13 cellular contexts compared by ENCODE assay signal in the genomic region with DNA sequence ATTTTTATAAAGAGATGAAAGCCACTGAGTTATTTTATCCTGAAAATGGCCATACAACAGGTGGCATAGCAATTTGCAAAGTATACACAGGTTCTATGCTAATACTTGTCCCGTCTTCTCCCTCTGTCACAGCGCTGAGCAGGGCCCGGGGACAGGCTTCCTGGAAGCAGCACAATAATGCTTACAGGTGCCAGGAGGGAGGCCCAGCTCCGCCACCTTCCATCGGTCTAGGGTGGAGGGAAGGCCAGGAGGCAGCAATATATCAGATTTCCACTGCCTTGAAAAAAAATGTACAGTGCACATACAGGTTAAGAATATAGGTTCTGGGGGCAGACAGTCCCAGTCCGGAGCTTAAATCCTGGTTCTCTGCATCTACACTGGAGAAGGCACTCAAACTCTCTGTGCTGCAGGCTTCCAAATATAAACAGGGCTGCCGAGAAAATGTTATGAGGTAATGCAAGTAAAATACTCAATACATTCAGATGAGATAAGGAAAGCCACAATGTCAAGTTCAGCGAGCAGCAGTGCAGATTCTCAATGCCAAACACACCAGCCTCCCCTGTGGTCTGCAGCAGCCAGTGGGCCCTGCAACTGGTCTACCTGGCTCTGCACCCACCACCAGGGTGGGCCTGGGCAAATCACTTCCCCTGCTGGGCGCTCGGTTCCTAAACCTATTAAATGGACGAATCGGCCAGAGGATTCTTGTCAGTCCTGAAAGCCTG.
DNase-seq lines count a peak whose midpoint lies in the region; ATAC-seq and TF ChIP-seq lines count a peak whose summit lies in the region.
"Had no signal": no experiment of that assay in that cellular context is flagged by ENCODE, and none has a peak within 500 bp of the region (broad histone marks: within the 10 kb centered on the region; RNA-seq: fewer than 3 reads in every experiment).

No MANE protein-coding gene starts in this region.

- no peak overlapping the region for H3K4me3 ChIP-seq in left lung

- H3K36me3 Mint-ChIP-seq in CD14-positive monocyte, result peaks cover 8 to 15% of the 10 kb centered on the region in 2 donors
- H3K36me3 Mint-ChIP-seq in activated T-cell treated with anti-CD3 and anti-CD28 coated beads, Interleukin-2, amount 50 U/mL, for 24 hours (ENCODE audit: low read depth), result no peaks in the 10 kb centered on the region
- H3K36me3 Mint-ChIP-seq: activated naive CD8-positive, alpha-beta T cell treated with anti-CD3 and anti-CD28 coated beads, Interleukin-2, amount 10 ng/mL, durations not matched to agents 7 days and 5 days had no signal

- H3K27me3 ChIP-seq in left lung, result no peaks in the 10 kb centered on the region

- intact Hi-C loops in left lung (cut with DNase I) (no loop called here), CD14-positive monocyte (cut with micrococcal nuclease) (no loop called here)

- peak overlapping the region in 1 of 2 donors; percentile 34 for H3K27ac ChIP-seq in left lung
- H3K27ac ChIP-seq: C4-2B had no signal

- peak; percentile 50 for DNase-seq in AG08396 (ENCODE audit: low spot score)
- peak; percentile 67 for DNase-seq in NCI-H1105 (lab: John Stamatoyannopoulos, UW)
- peak; percentile 14 for DNase-seq in cerebellar cortex (ENCODE audit: low spot score)
- peak in 1 of 2 donors; percentile 64 for DNase-seq in left lung
- no peak for DNase-seq in CD14-positive monocyte (ENCODE audit: low spot score)
- no peak for DNase-seq in activated CD4-positive, CD25-positive, alpha-beta regulatory T cell treated with anti-CD3 and anti-CD28 coated beads, Interleukin-2, amount 50 U/mL, for 72 hours
- DNase-seq in activated T-cell treated with anti-CD3 and anti-CD28 coated beads, Interleukin-2, amount 50 U/mL, for 24 hours, result no peak
- DNase-seq: activated CD8-positive, alpha-beta memory T cell treated with anti-CD3 and anti-CD28 coated beads for 24 hours; activated naive CD8-positive, alpha-beta T cell treated with anti-CD3 and anti-CD28 coated beads, Interleukin-2, amount 10 ng/mL, durations not matched to agents 7 days and 5 days; effector memory CD8-positive, alpha-beta T cell; T-helper 17 cell had no signal

- peak; percentile 25 for ATAC-seq in left lung
- ATAC-seq in HG03159 (IDR thresholded peaks at IDR 0.05; ENCODE audit: unreplicated experiment), result no peak
- ATAC-seq: effector memory CD8-positive, alpha-beta T cell; T-helper 17 cell had no signal

- H3K9me3 ChIP-seq in left lung, result no peaks in the 10 kb centered on the region

- H3K4me1 Mint-ChIP-seq in CD14-positive monocyte, result peaks cover 30% of the 10 kb centered on the region
- no peaks in the 10 kb centered on the region for H3K4me1 Mint-ChIP-seq in activated T-cell treated with anti-CD3 and anti-CD28 coated beads, Interleukin-2, amount 50 U/mL, for 24 hours (ENCODE audit: low read depth)

- no peaks in the 10 kb centered on the region for H3K36me3 ChIP-seq in left lung

- peaks cover 0 to 3% (median 1%) of the 10 kb centered on the region in 3 donors for H3K27me3 Mint-ChIP-seq in CD14-positive monocyte (ENCODE audit: low read depth in 3 of 3)
- no peaks in the 10 kb centered on the region for H3K27me3 Mint-ChIP-seq in activated T-cell treated with anti-CD3 and anti-CD28 coated beads, Interleukin-2, amount 50 U/mL, for 24 hours
- H3K27me3 Mint-ChIP-seq: activated naive CD8-positive, alpha-beta T cell treated with anti-CD3 and anti-CD28 coated beads, Interleukin-2, amount 10 ng/mL, durations not matched to agents 7 days and 5 days; effector memory CD8-positive, alpha-beta T cell; T-helper 17 cell had no signal

- TF ChIP-seq CTCF in left lung (IDR thresholded peaks at IDR 0.05) (no peak), CD14-positive monocyte (IDR thresholded peaks at IDR 0.05) (no peak)

- no peak overlapping the region for H3K27ac Mint-ChIP-seq in CD14-positive monocyte
- H3K27ac Mint-ChIP-seq in activated T-cell treated with anti-CD3 and anti-CD28 coated beads, Interleukin-2, amount 50 U/mL, for 24 hours, result no peak overlapping the region
- H3K27ac Mint-ChIP-seq: activated naive CD8-positive, alpha-beta T cell treated with anti-CD3 and anti-CD28 coated beads, Interleukin-2, amount 10 ng/mL, durations not matched to agents 7 days and 5 days; effector memory CD8-positive, alpha-beta T cell; T-helper 17 cell had no signal

- peaks cover 3 to 27% of the 10 kb centered on the region in 2 donors for H3K4me1 ChIP-seq in left lung

- H3K4me3 Mint-ChIP-seq in CD14-positive monocyte, result no peak overlapping the region
- H3K4me3 Mint-ChIP-seq in activated T-cell treated with anti-CD3 and anti-CD28 coated beads, Interleukin-2, amount 50 U/mL, for 24 hours, result no peak overlapping the region
- H3K4me3 Mint-ChIP-seq: activated naive CD8-positive, alpha-beta T cell treated with anti-CD3 and anti-CD28 coated beads, Interleukin-2, amount 10 ng/mL, durations not matched to agents 7 days and 5 days; effector memory CD8-positive, alpha-beta T cell; T-helper 17 cell had no signal

- H3K9me3 Mint-ChIP-seq in CD14-positive monocyte, result no peaks in the 10 kb centered on the region
- no peaks in the 10 kb centered on the region for H3K9me3 Mint-ChIP-seq in activated T-cell treated with anti-CD3 and anti-CD28 coated beads, Interleukin-2, amount 50 U/mL, for 24 hours
- H3K9me3 Mint-ChIP-seq: activated naive CD8-positive, alpha-beta T cell treated with anti-CD3 and anti-CD28 coated beads, Interleukin-2, amount 10 ng/mL, durations not matched to agents 7 days and 5 days; effector memory CD8-positive, alpha-beta T cell had no signal

Comparison
In these comparisons a context has a peak if more than half of its experiments do, and no peak if none do; other contexts are left out.
1. DNase-seq: peak in AG08396 (single experiment), NCI-H1105 (single experiment) and cerebellar cortex (single experiment); none in CD14-positive monocyte (single experiment), activated CD4-positive, CD25-positive, alpha-beta regulatory T cell treated with anti-CD3 and anti-CD28 coated beads, Interleukin-2, amount 50 U/mL, for 72 hours (single experiment) and activated T-cell treated with anti-CD3 and anti-CD28 coated beads, Interleukin-2, amount 50 U/mL, for 24 hours (single experiment).